In genomic region chr15:45199136-45199810, GRCh38 we compare ENCODE assay signal across 8 cellular contexts. TPM values are rescaled to one million over a fixed set of nuclear protein-coding genes. Genes with fewer than 3 reads are reported as not detected.
DNase-seq lines count a peak whose midpoint lies in the region; ATAC-seq and TF ChIP-seq lines count a peak whose summit lies in the region.

No MANE protein-coding gene starts in this region.

- H3K27ac ChIP-seq in RWPE2 (ENCODE audit: poor library complexity, severe bottlenecking), result peak overlapping the region; percentile 68
- H3K27ac ChIP-seq in coronary artery, result peak overlapping the region; percentile 91 to 95
- peak overlapping the region; percentile 73 for H3K27ac ChIP-seq in thymus (ENCODE audit: low read depth)

- no peak overlapping the region for H3K4me3 Mint-ChIP-seq in memory B cell

- 1% methylated on average over 25 of the region's 25 CpGs for WGBS in thymus

- TF ChIP-seq CTCF in RWPE2 (IDR thresholded peaks at IDR 0.05; ENCODE audit: poor library complexity, severe bottlenecking), result peak; percentile 66
- no peak for TF ChIP-seq CTCF in coronary artery (IDR thresholded peaks at IDR 0.05)

- DNase-seq in CD1c-positive myeloid dendritic cell (ENCODE audit: extremely low spot score) (peak; percentile 60), RWPE2 (ENCODE audit: low spot score) (no peak), coronary artery (ENCODE audit: low spot score) (no peak), memory B cell (ENCODE audit: low spot score in 2 of 2) (peak; percentile 31 to 37)

- H3K4me1 Mint-ChIP-seq in memory B cell, result peaks cover 12% of the 10 kb centered on the region

- H3K27ac Mint-ChIP-seq in memory B cell, result no peak overlapping the region

- no peaks in the 10 kb centered on the region for H3K9me3 Mint-ChIP-seq in memory B cell

- H3K36me3 Mint-ChIP-seq in memory B cell, result no peaks in the 10 kb centered on the region

- H3K27me3 Mint-ChIP-seq in memory B cell, result peaks cover 1% of the 10 kb centered on the region

- H3K4me1 ChIP-seq in RWPE2 (ENCODE audit: insufficient read depth, poor library complexity, severe bottlenecking) (no peaks in the 10 kb centered on the region), thymus (ENCODE audit: control insufficient read depth, insufficient read depth, low read length) (peaks cover 6% of the 10 kb centered on the region)

- H3K9me3 ChIP-seq in RWPE2 (ENCODE audit: severe bottlenecking), result no peaks in the 10 kb centered on the region
- H3K9me3 ChIP-seq in thymus (ENCODE audit: control insufficient read depth), result no peaks in the 10 kb centered on the region

- H3K27me3 ChIP-seq in RWPE2 (ENCODE audit: insufficient read depth, poor library complexity, severe bottlenecking), result no peaks in the 10 kb centered on the region
- no peaks in the 10 kb centered on the region for H3K27me3 ChIP-seq in thymus (ENCODE audit: control insufficient read depth, insufficient read depth)

- peak; percentile 3 for ATAC-seq in GM19043 (IDR thresholded peaks at IDR 0.05; ENCODE audit: low read depth, unreplicated experiment)
- ATAC-seq in HG03432 (IDR thresholded peaks at IDR 0.05; ENCODE audit: unreplicated experiment), result peak; percentile 18
- peak; percentile 13 for ATAC-seq in RWPE2 (ENCODE audit: low read depth)
- no peak for ATAC-seq in memory B cell (ENCODE audit: low read depth)
- no peak for ATAC-seq in HG02763 (IDR thresholded peaks at IDR 0.05; ENCODE audit: unreplicated experiment)

- H3K36me3 ChIP-seq in RWPE2 (ENCODE audit: low read depth), result no peaks in the 10 kb centered on the region
- H3K36me3 ChIP-seq in thymus (ENCODE audit: control insufficient read depth, insufficient read depth), result no peaks in the 10 kb centered on the region

- peak overlapping the region; percentile 79 for H3K4me3 ChIP-seq in RWPE2 (ENCODE audit: severe bottlenecking)
- H3K4me3 ChIP-seq in coronary artery, result peak overlapping the region; percentile 74
- H3K4me3 ChIP-seq in thymus (ENCODE audit: low read length), result peak overlapping the region; percentile 65

RNA-seq across cellular contexts. Expression of gene SHF, which starts 11.5 kb away (rescaled TPM):
- 5.7 TPM for polyA plus RNA-seq in thymus

RNA-seq across cellular contexts. Expression of gene SLC28A2, which starts 52.8 kb away (rescaled TPM):
- 0.02 TPM for polyA plus RNA-seq in thymus

Comparison
In these comparisons a context has a peak if more than half of its experiments do, and no peak if none do; other contexts are left out.
1. DNase-seq: peak in CD1c-positive myeloid dendritic cell (single experiment) and memory B cell (2 of 2); none in RWPE2 (single experiment) and coronary artery (single experiment).
2. ATAC-seq: peak in GM19043 (single experiment), HG03432 (single experiment) and RWPE2 (single experiment); none in memory B cell (single experiment) and HG02763 (single experiment).
3. Peak in every context shown above with its lines, with median percentiles within 50 percentile points of each other: H3K27ac ChIP-seq and H3K4me3 ChIP-seq.